16 cellular contexts compared by ENCODE assay signal in genomic region chr6:32337166-32337805, GRCh38. TPM values are rescaled to one million over a fixed set of nuclear protein-coding genes. Genes with fewer than 3 reads are reported as not detected.
DNase-seq lines count a peak whose midpoint lies in the region; ATAC-seq, FAIRE-seq and TF ChIP-seq lines count a peak whose summit lies in the region.
"Had no signal": no experiment of that assay in that cellular context is flagged by ENCODE, and none has a peak within 500 bp of the region (broad histone marks: within the 10 kb centered on the region; RNA-seq: fewer than 3 reads in every experiment).

No MANE protein-coding gene starts in this region.

- CTCF ChIA-PET in activated B cell treated with CpG ODN at 0.5 μM for 24 hours (lab: Charles Lee): no interaction called here
- CTCF ChIA-PET in HepG2 (lab: Yijun Ruan, JAX; ENCODE audit: low intra/inter-chr PET ratio, low total read pairs): no interaction called here

- H3K27ac Mint-ChIP-seq in activated B cell treated with CpG ODN at 0.5 μM for 24 hours: no peak overlapping the region

- intact Hi-C loops in activated B cell treated with CpG ODN at 0.5 μM for 24 hours (cut with micrococcal nuclease): loop anchor here (5.0 kb wide), 1 partner anchor 35 kb away; the partner anchor contains the start of gene TSBP1
- intact Hi-C loops in HepG2 (cut with micrococcal nuclease; ENCODE audit: unreplicated experiment): no loop called here

- TF ChIP-seq EP300 in HepG2 (IDR thresholded peaks at IDR 0.05; ENCODE audit: low read depth in 2 of 2, low read length in 2 of 2) (no peak), HepG2 (CRISPR knock-in tag; IDR thresholded peaks at IDR 0.05; ENCODE audit: borderline replicate concordance) (no peak)

- no peak overlapping the region for H3K4me2 ChIP-seq in HepG2 (ENCODE audit: low read depth, low read length)
- H3K4me2 ChIP-seq: BLaER1 had no signal

- H3K9ac ChIP-seq in HepG2 (ENCODE audit: insufficient read depth, low read depth, low read length): no peak overlapping the region
- H3K9ac ChIP-seq: BLaER1 had no signal

- ATAC-seq in activated B cell treated with CpG ODN at 0.5 μM for 24 hours (ENCODE audit: low read depth): peak; percentile 45
- no peak for ATAC-seq in HG03159 (IDR thresholded peaks at IDR 0.05; ENCODE audit: unreplicated experiment)
- no peak for ATAC-seq in HepG2
- ATAC-seq: K562 had no signal

- H3K36me3 Mint-ChIP-seq in activated B cell treated with CpG ODN at 0.5 μM for 24 hours (ENCODE audit: low read depth): no peaks in the 10 kb centered on the region

- peaks cover 31% of the 10 kb centered on the region for H3K4me1 Mint-ChIP-seq in activated B cell treated with CpG ODN at 0.5 μM for 24 hours

- no peak overlapping the region for H3K4me3 ChIP-seq in HepG2 (replicated peaks in 1 of 3; ENCODE audit: insufficient read depth in 1 of 3, low read depth in 2 of 3, low read length in 3 of 3)
- H3K4me3 ChIP-seq: BLaER1, K562, Peyer's patch had no signal

- no peak overlapping the region for H3K27ac ChIP-seq in HepG2 (ENCODE audit: extremely low read length, insufficient read depth, low read length)
- H3K27ac ChIP-seq: BLaER1, Peyer's patch had no signal

- H3K4me1 ChIP-seq in HepG2 (ENCODE audit: insufficient read depth, low read length): no peaks in the 10 kb centered on the region
- H3K4me1 ChIP-seq: BLaER1, Peyer's patch had no signal

- TF ChIP-seq POLR2A in HepG2 (IDR thresholded peaks at IDR 0.05; ENCODE audit: insufficient read depth in 1 of 2, low read depth in 2 of 2, low read length in 2 of 2): no peak

- peaks cover 0 to 23% of the 10 kb centered on the region in 2 experiments; a peak in 2 of 5 replicates for H3K27me3 ChIP-seq in HepG2 (ENCODE audit: control insufficient read depth in 1 of 2, insufficient read depth in 2 of 2, low read length in 2 of 2)
- H3K27me3 ChIP-seq: BLaER1, Peyer's patch had no signal

- no peaks in the 10 kb centered on the region for H3K36me3 ChIP-seq in HepG2 (replicated peaks in 1 of 2; ENCODE audit: control insufficient read depth in 1 of 2, insufficient read depth in 2 of 2, low read length in 2 of 2)
- H3K36me3 ChIP-seq: BLaER1, Peyer's patch had no signal

- no peaks in the 10 kb centered on the region for H3K9me3 Mint-ChIP-seq in activated B cell treated with CpG ODN at 0.5 μM for 24 hours

- H3K27me3 Mint-ChIP-seq in activated B cell treated with CpG ODN at 0.5 μM for 24 hours: no peaks in the 10 kb centered on the region

- TF ChIP-seq CTCF in activated B cell treated with CpG ODN at 0.5 μM for 24 hours (IDR thresholded peaks at IDR 0.05) (no peak), HepG2 (CRISPR knock-in tag; IDR thresholded peaks at IDR 0.05) (no peak)

- POLR2A ChIA-PET in activated B cell treated with CpG ODN at 0.5 μM for 24 hours (lab: Charles Lee): interaction anchor here (0.9 kb wide), 1 partner anchor 66 kb away, joined by 3 read pairs; no protein-coding TSS in a partner anchor
- POLR2A ChIA-PET in HepG2 (lab: Yijun Ruan, JAX): no interaction called here

- FAIRE-seq in GM19239 (lab: Jason Lieb, UNC) (peak; percentile 21), HepG2 (lab: Jason Lieb, UNC) (no peak)
- FAIRE-seq: K562 had no signal

- in situ Hi-C loops in G401 (cut with HindIII; ENCODE audit: low sequenced_read_pairs) (no loop called here), HepG2 (cut with HindIII; ENCODE audit: extremely low pct_ligation_motif_present, low pct_unique_long_range_greater_than_20kb) (no loop called here)

- WGBS in HepG2 (ENCODE audit: low lambda C conversion rate): 28% methylated on average over 4 of the region's 4 CpGs

- no peaks in the 10 kb centered on the region for H4K20me1 ChIP-seq in HepG2 (ENCODE audit: insufficient read depth, low read length)
- H4K20me1 ChIP-seq: BLaER1 had no signal

- H2AFZ ChIP-seq in HepG2 (ENCODE audit: low read length): no peak overlapping the region

- H3K79me2 ChIP-seq in HepG2 (ENCODE audit: insufficient read depth, low read length): no peaks in the 10 kb centered on the region

- BruUV-seq in HepG2 (replicated peaks; lab: Mats Ljungman, UMichigan): no TSS peak

- DNase-seq in G401 (ENCODE audit: low spot score) (peak; percentile 52), GM19239 (ENCODE audit: insufficient read length, low spot score) (no peak), activated B cell treated with CpG ODN at 0.5 μM for 24 hours (no peak), retina (peak; percentile 27), HepG2 (ENCODE audit: low spot score) (no peak), 8988T (no peak)
- DNase-seq: EL, NCI-H1092 treated with DMSO at 0.1 percent for 48 hours, NCI-H1694, NCI-H2107, NCI-H345, NCI-H526 treated with DMSO at 0.1 percent for 48 hours, Peyer's patch had no signal

- TF ChIP-seq RAD21 in HepG2 (CRISPR knock-in tag; IDR thresholded peaks at IDR 0.05): no peak

- H3K4me3 Mint-ChIP-seq in activated B cell treated with CpG ODN at 0.5 μM for 24 hours: no peak overlapping the region

- no peaks in the 10 kb centered on the region for H3K9me3 ChIP-seq in HepG2 (ENCODE audit: low read length)
- H3K9me3 ChIP-seq: BLaER1, Peyer's patch had no signal

TF ChIP-seq in HepG2, 621 proteins besides CTCF, POLR2A, EP300 and RAD21:
- TF ChIP-seq KDM5B (CRISPR knock-in tag; IDR thresholded peaks at IDR 0.05; ENCODE audit: borderline replicate concordance): no peak
- TF ChIP-seq PLSCR1 (CRISPR knock-in tag; IDR thresholded peaks at IDR 0.05; ENCODE audit: borderline replicate concordance): no peak
- TF ChIP-seq U2AF2 (IDR thresholded peaks at IDR 0.05; ENCODE audit: low read depth, low read length): no peak
- TF ChIP-seq ZC3H13 (CRISPR knock-in tag; IDR thresholded peaks at IDR 0.05): no peak
- no peak for TF ChIP-seq CBX2 (IDR thresholded peaks at IDR 0.05; ENCODE audit: low read depth, low read length)
- no peak for TF ChIP-seq CBX2 (CRISPR knock-in tag; IDR thresholded peaks at IDR 0.05; ENCODE audit: low read depth)
- no peak for TF ChIP-seq SIN3A (IDR thresholded peaks at IDR 0.05; ENCODE audit: borderline replicate concordance, low read depth, low read length)
- TF ChIP-seq IRF9 (CRISPR knock-in tag; IDR thresholded peaks at IDR 0.05; ENCODE audit: borderline replicate concordance): no peak
- no peak for TF ChIP-seq ZBTB8A (CRISPR knock-in tag; IDR thresholded peaks at IDR 0.05; ENCODE audit: borderline replicate concordance, low read depth)
- TF ChIP-seq ZNF720 (CRISPR knock-in tag; IDR thresholded peaks at IDR 0.05): no peak
- TF ChIP-seq HINFP (CRISPR knock-in tag; IDR thresholded peaks at IDR 0.05; ENCODE audit: low read depth): no peak
TF ChIP-seq in HepG2: peak in this region for 0.

RNA-seq across cellular contexts. Expression of gene TSBP1, which starts 34.4 kb away (rescaled TPM):
- total RNA-seq in G401 (2014; rRNA removed; shearing (Covaris generic)): not detected in 2 replicates
- total RNA-seq in activated B cell treated with CpG ODN at 0.5 μM for 24 hours (not detected in 2 replicates), HepG2 (2016; rRNA removed; fragmentation: Illumina TruSeq; extraction: Trizol) (not detected in 2 replicates)
- total RNA-seq in HepG2 (2016; cell fraction: cytosol; rRNA removed; fragmentation: Illumina TruSeq; extraction: Trizol; ENCODE audit: low read depth): not detected in 2 replicates
- not detected in 2 replicates for total RNA-seq in HepG2 (2016; cell fraction: insoluble cytoplasmic fraction; rRNA removed; fragmentation: Illumina TruSeq; extraction: Trizol)
- not detected in 2 replicates for total RNA-seq in HepG2 (2016; cell fraction: membrane; rRNA removed; fragmentation: Illumina TruSeq; extraction: Trizol)
- not detected in 2 replicates for total RNA-seq in HepG2 (2016; cell fraction: nucleus; rRNA removed; fragmentation: Illumina TruSeq; extraction: Trizol)
- polyA plus RNA-seq in HepG2 (2011; rRNA removed): not detected in 2 replicates
- not detected in 2 replicates for polyA plus RNA-seq in HepG2 (2011; cell fraction: cytosol; rRNA removed)
- polyA plus RNA-seq in HepG2 (2011; cell fraction: nucleus; rRNA removed): not detected in 2 replicates
- polyA plus RNA-seq in HepG2 (2012): not detected in 2 replicates
- polyA plus RNA-seq in HepG2 (2016; cell fraction: cytosol; fragmentation: Illumina TruSeq; extraction: Trizol; ENCODE audit: low read depth): not detected in 2 replicates
- not detected in 2 replicates for polyA plus RNA-seq in HepG2 (2016; cell fraction: insoluble cytoplasmic fraction; fragmentation: Illumina TruSeq; extraction: Trizol; ENCODE audit: low read depth)
- not detected in 2 replicates for polyA plus RNA-seq in HepG2 (2016; cell fraction: membrane; fragmentation: Illumina TruSeq; extraction: Trizol; ENCODE audit: low read depth)
- polyA plus RNA-seq in HepG2 (2016; cell fraction: nucleus; fragmentation: Illumina TruSeq; extraction: Trizol; ENCODE audit: insufficient read depth, low read depth): not detected in 2 replicates
- polyA minus RNA-seq in HepG2 (2011; rRNA and poly(A)+ RNA removed; ENCODE audit: low replicate concordance): not detected in 2 replicates
- polyA minus RNA-seq in HepG2 (2011; cell fraction: cytosol; rRNA and poly(A)+ RNA removed): not detected in 2 replicates
- polyA minus RNA-seq in HepG2 (2011; cell fraction: nucleus; rRNA and poly(A)+ RNA removed): not detected in 2 replicates
- total RNA-seq: K562, Peyer's patch had no signal
- polyA plus RNA-seq: K562 had no signal

Comparison
In these comparisons a context has a peak if more than half of its experiments do, and no peak if none do; other contexts are left out.
1. DNase-seq: peak in G401 (single experiment) and retina (single experiment); none in GM19239 (single experiment), activated B cell treated with CpG ODN at 0.5 μM for 24 hours (single experiment), HepG2 (single experiment) and 8988T (single experiment).